In genomic region chr13:53250272-53250875, GRCh38 we compare ENCODE assay signal across 8 cellular contexts.
DNase-seq lines count a peak whose midpoint lies in the region; ATAC-seq and TF ChIP-seq lines count a peak whose summit lies in the region.

No MANE protein-coding gene starts in this region.

- TF ChIP-seq CTCF in ascending aorta (IDR thresholded peaks at IDR 0.05) = peak in 2 of 3 experiments; percentile 57
- peak in 1 of 2 donors; percentile 60 for TF ChIP-seq CTCF in suprapubic skin (IDR thresholded peaks at IDR 0.05)

- H3K27me3 ChIP-seq in ascending aorta = no peaks in the 10 kb centered on the region
- H3K27me3 ChIP-seq in suprapubic skin = no peaks in the 10 kb centered on the region

- H3K4me1 ChIP-seq in ascending aorta = no peaks in the 10 kb centered on the region
- no peaks in the 10 kb centered on the region for H3K4me1 ChIP-seq in suprapubic skin

- peak; percentile 62 for DNase-seq in EL
- DNase-seq in NCI-H510A (lab: John Stamatoyannopoulos, UW) = peak; percentile 17
- DNase-seq in ascending aorta (ENCODE audit: low spot score in 2 of 2) = no peak
- DNase-seq in iPS DF 4.7 (ENCODE audit: extremely low read depth, low spot score) = peak; percentile 51
- DNase-seq in stimulated activated naive CD8-positive, alpha-beta T cell treated with anti-CD3 and anti-CD28 coated beads, Interleukin-15, Interleukin-2, amounts not matched to agents 100 U/mL and 50 U/mL, for 24 hours = peak; percentile 4
- no peak for DNase-seq in suprapubic skin (ENCODE audit: low spot score in 2 of 2)

- H3K36me3 ChIP-seq in ascending aorta (no peaks in the 10 kb centered on the region), suprapubic skin (no peaks in the 10 kb centered on the region)

- H3K9me3 ChIP-seq in ascending aorta (no peaks in the 10 kb centered on the region), suprapubic skin (no peaks in the 10 kb centered on the region)

- no peak for TF ChIP-seq POLR2A in suprapubic skin (IDR thresholded peaks at IDR 0.05)

- H3K4me3 ChIP-seq in ascending aorta (no peak overlapping the region), suprapubic skin (no peak overlapping the region)

- H3K27ac ChIP-seq in ascending aorta = no peak overlapping the region
- H3K27ac ChIP-seq in suprapubic skin = no peak overlapping the region

- no peak for TF ChIP-seq EP300 in suprapubic skin (IDR thresholded peaks at IDR 0.05)

- intact Hi-C loops in ascending aorta (cut with DNase I) = no loop called here

- ATAC-seq in GM21367 (IDR thresholded peaks at IDR 0.05; ENCODE audit: unreplicated experiment) (peak; percentile 91), HG03565 (IDR thresholded peaks at IDR 0.05; ENCODE audit: unreplicated experiment) (peak; percentile 97)
- peak; percentile 71 for ATAC-seq in stimulated activated naive CD8-positive, alpha-beta T cell treated with anti-CD3 and anti-CD28 coated beads, Interleukin-15, Interleukin-2, amounts not matched to agents 100 U/mL and 50 U/mL, for 24 hours

- 26% methylated on average over 6 of the region's 6 CpGs for WGBS in suprapubic skin

Comparison
In these comparisons a context has a peak if more than half of its experiments do, and no peak if none do; other contexts are left out.
1. DNase-seq: peak in EL (single experiment), NCI-H510A (single experiment), iPS DF 4.7 (single experiment) and stimulated activated naive CD8-positive, alpha-beta T cell treated with anti-CD3 and anti-CD28 coated beads, Interleukin-15, Interleukin-2, amounts not matched to agents 100 U/mL and 50 U/mL, for 24 hours (single experiment); none in ascending aorta (0 of 2) and suprapubic skin (0 of 2).
2. Peak in every context shown above with its lines, with median percentiles within 50 percentile points of each other: ATAC-seq.